9 cellular contexts compared by ENCODE assay signal in genomic region chrX:37060999-37061398, GRCh38. TPM values are rescaled to one million over a fixed set of nuclear protein-coding genes. Genes with fewer than 3 reads are reported as not detected.
DNase-seq lines count a peak whose midpoint lies in the region; ATAC-seq and TF ChIP-seq lines count a peak whose summit lies in the region.
"Had no signal": no experiment of that assay in that cellular context is flagged by ENCODE, and none has a peak within 500 bp of the region (broad histone marks: within the 10 kb centered on the region; RNA-seq: fewer than 3 reads in every experiment).

No MANE protein-coding gene starts in this region.

- peak; percentile 17 for DNase-seq in Panc1 (ENCODE audit: low read depth, low spot score)
- DNase-seq in fibroblast of villous mesenchyme (ENCODE audit: low read depth): peak; percentile 38
- DNase-seq in superior temporal gyrus (ENCODE audit: extremely low spot score): peak; percentile 60
- DNase-seq in stimulated activated CD4-positive, alpha-beta T cell treated with anti-CD3 and anti-CD28 coated beads, Interleukin-12 subunit alpha, Interleukin-12 subunit beta, amount 100 ng/mL, for 4 hours: no peak
- no peak for DNase-seq in effector memory CD4-positive, alpha-beta T cell

- no peaks in the 10 kb centered on the region for H3K27me3 ChIP-seq in Panc1 (ENCODE audit: control insufficient read depth, insufficient read depth, low read length)
- no peaks in the 10 kb centered on the region for H3K27me3 ChIP-seq in effector memory CD4-positive, alpha-beta T cell (replicated peaks; ENCODE audit: control insufficient read depth, insufficient read depth, low read length, poor library complexity, severe bottlenecking)
- H3K27me3 ChIP-seq: SJCRH30 had no signal

- CTCF ChIA-PET in Panc1 (lab: Charles Lee): no interaction called here

- ATAC-seq in GM18519 (IDR thresholded peaks at IDR 0.05; ENCODE audit: low FRiP score, unreplicated experiment) (peak; percentile 81), HG03432 (IDR thresholded peaks at IDR 0.05; ENCODE audit: unreplicated experiment) (peak; percentile 88), Panc1 (no peak)

- BruUV-seq in Panc1 (replicated peaks; lab: Mats Ljungman, UMichigan): no TSS peak

- no peaks in the 10 kb centered on the region for H3K4me1 ChIP-seq in Panc1 (ENCODE audit: control insufficient read depth, insufficient read depth, low read length)
- no peaks in the 10 kb centered on the region for H3K4me1 ChIP-seq in effector memory CD4-positive, alpha-beta T cell (ENCODE audit: control insufficient read depth, insufficient read depth, low read length, poor library complexity, severe bottlenecking)
- H3K4me1 ChIP-seq: SJCRH30 had no signal

- H3K9me3 ChIP-seq in Panc1 (ENCODE audit: control insufficient read depth, insufficient read depth, low read depth, low read length): no peaks in the 10 kb centered on the region
- no peaks in the 10 kb centered on the region for H3K9me3 ChIP-seq in effector memory CD4-positive, alpha-beta T cell (ENCODE audit: control insufficient read depth, low read length)
- H3K9me3 ChIP-seq: SJCRH30 had no signal

- POLR2A ChIA-PET in Panc1 (lab: Charles Lee): no interaction called here

- TF ChIP-seq CTCF in C4-2B (conservative IDR thresholded peaks at IDR 0.05): peak; percentile 68
- peak; percentile 63 for TF ChIP-seq CTCF in Panc1 (IDR thresholded peaks at IDR 0.05)
- peak; percentile 53 for TF ChIP-seq CTCF in fibroblast of villous mesenchyme (IDR thresholded peaks at IDR 0.05; ENCODE audit: insufficient read depth, low read depth, low read length)

- in situ Hi-C loops in Panc1 (cut with HindIII; ENCODE audit: low pct_unique_long_range_greater_than_20kb, low sequenced_read_pairs): no loop called here

- H3K4me3 ChIP-seq in Panc1 (ENCODE audit: low read depth in 2 of 2, low read length in 2 of 2): no peak overlapping the region
- no peak overlapping the region for H3K4me3 ChIP-seq in fibroblast of villous mesenchyme (ENCODE audit: low read depth, low read length)
- H3K4me3 ChIP-seq in effector memory CD4-positive, alpha-beta T cell (ENCODE audit: insufficient read depth, low read depth, low read length, poor library complexity, severe bottlenecking): no peak overlapping the region
- H3K4me3 ChIP-seq: SJCRH30 had no signal

- H3K36me3 ChIP-seq in Panc1 (ENCODE audit: control insufficient read depth, insufficient read depth, low read length): no peaks in the 10 kb centered on the region
- no peaks in the 10 kb centered on the region for H3K36me3 ChIP-seq in effector memory CD4-positive, alpha-beta T cell (ENCODE audit: control insufficient read depth, insufficient read depth, low read length)
- H3K36me3 ChIP-seq: SJCRH30 had no signal

- intact Hi-C loops in Panc1 (cut with micrococcal nuclease; ENCODE audit: unreplicated experiment): no loop called here

- no peak overlapping the region for H3K27ac ChIP-seq in C4-2B
- no peak overlapping the region for H3K27ac ChIP-seq in Panc1 (ENCODE audit: low read length)
- H3K27ac ChIP-seq in effector memory CD4-positive, alpha-beta T cell (ENCODE audit: insufficient read depth, low read length, poor library complexity, severe bottlenecking): no peak overlapping the region
- H3K27ac ChIP-seq: SJCRH30 had no signal

RNA-seq across cellular contexts. Expression of gene FAM47C, which starts 52.8 kb away (rescaled TPM):
- not detected for total RNA-seq in Panc1 (2021; ENCODE audit: unreplicated experiment)
- polyA plus RNA-seq in Panc1 (2012; ENCODE audit: insufficient read length): not detected
- total RNA-seq in fibroblast of villous mesenchyme: not detected in 2 replicates
- total RNA-seq: SJCRH30 had no signal

Comparison
In these comparisons a context has a peak if more than half of its experiments do, and no peak if none do; other contexts are left out.
1. DNase-seq: peak in Panc1 (single experiment), fibroblast of villous mesenchyme (single experiment) and superior temporal gyrus (single experiment); none in stimulated activated CD4-positive, alpha-beta T cell treated with anti-CD3 and anti-CD28 coated beads, Interleukin-12 subunit alpha, Interleukin-12 subunit beta, amount 100 ng/mL, for 4 hours (single experiment) and effector memory CD4-positive, alpha-beta T cell (0 of 3).
2. Peak in every context shown above with its lines, with median percentiles within 50 percentile points of each other: CTCF ChIP-seq.